In genomic region chr11:64723117-64723906, GRCh38 we compare ENCODE assay signal across 1 cellular context.
TF ChIP-seq lines count a peak whose summit lies in the region.

Gene NRXN2 (minus strand): TSS chr11:64723197. CDS start chr11:64713699, 9,498 bp downstream.

TF ChIP-seq in GM12878, 131 proteins besides CTCF, POLR2A, EP300 and RAD21 (continued from another document):
- TF ChIP-seq, protein P1, sequence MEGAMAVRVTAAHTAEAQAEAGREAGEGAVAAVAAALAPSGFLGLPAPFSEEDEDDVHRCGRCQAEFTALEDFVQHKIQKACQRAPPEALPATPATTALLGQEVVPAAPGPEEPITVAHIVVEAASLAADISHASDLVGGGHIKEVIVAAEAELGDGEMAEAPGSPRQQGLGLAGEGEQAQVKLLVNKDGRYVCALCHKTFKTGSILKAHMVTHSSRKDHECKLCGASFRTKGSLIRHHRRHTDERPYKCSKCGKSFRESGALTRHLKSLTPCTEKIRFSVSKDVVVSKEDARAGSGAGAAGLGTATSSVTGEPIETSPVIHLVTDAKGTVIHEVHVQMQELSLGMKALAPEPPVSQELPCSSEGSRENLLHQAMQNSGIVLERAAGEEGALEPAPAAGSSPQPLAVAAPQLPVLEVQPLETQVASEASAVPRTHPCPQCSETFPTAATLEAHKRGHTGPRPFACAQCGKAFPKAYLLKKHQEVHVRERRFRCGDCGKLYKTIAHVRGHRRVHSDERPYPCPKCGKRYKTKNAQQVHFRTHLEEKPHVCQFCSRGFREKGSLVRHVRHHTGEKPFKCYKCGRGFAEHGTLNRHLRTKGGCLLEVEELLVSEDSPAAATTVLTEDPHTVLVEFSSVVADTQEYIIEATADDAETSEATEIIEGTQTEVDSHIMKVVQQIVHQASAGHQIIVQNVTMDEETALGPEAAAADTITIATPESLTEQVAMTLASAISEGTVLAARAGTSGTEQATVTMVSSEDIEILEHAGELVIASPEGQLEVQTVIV (IDR thresholded peaks at IDR 0.05; ENCODE audit: borderline replicate concordance, partially characterized antibody), result no peak
- no peak for TF ChIP-seq RCOR1 (conservative IDR thresholded peaks at IDR 0.05; ENCODE audit: low read depth, low read length)
- TF ChIP-seq POU2F2 (IDR thresholded peaks at IDR 0.05; ENCODE audit: borderline replicate concordance, low read depth, low read length), result no peak
- no peak for TF ChIP-seq ZNF274 (IDR thresholded peaks at IDR 0.05; ENCODE audit: insufficient read depth, insufficient read length)
- no peak for TF ChIP-seq ASH2L (IDR thresholded peaks at IDR 0.05; ENCODE audit: borderline replicate concordance, low read depth)
- TF ChIP-seq ZNF384 (IDR thresholded peaks at IDR 0.05; ENCODE audit: borderline replicate concordance, low read depth, low read length), result no peak
- TF ChIP-seq KLF5 (IDR thresholded peaks at IDR 0.05; ENCODE audit: partially characterized antibody), result no peak
- no peak for TF ChIP-seq HDGF (IDR thresholded peaks at IDR 0.05)
- TF ChIP-seq WRNIP1 (IDR thresholded peaks at IDR 0.05; ENCODE audit: borderline replicate concordance, low read depth, low read length), result no peak
- no peak for TF ChIP-seq NFXL1 (IDR thresholded peaks at IDR 0.05; ENCODE audit: borderline replicate concordance)
- no peak for TF ChIP-seq RFX5 (IDR thresholded peaks at IDR 0.05; ENCODE audit: low read depth, low read length)
